Comparison of ENCODE assay signal across 33 cellular contexts in genomic region chr5:42634575-42634974, GRCh38.
DNase-seq lines count a peak whose midpoint lies in the region; ATAC-seq and TF ChIP-seq lines count a peak whose summit lies in the region.
"Had no signal": no experiment of that assay in that cellular context is flagged by ENCODE, and none has a peak within 500 bp of the region (broad histone marks: within the 10 kb centered on the region; RNA-seq: fewer than 3 reads in every experiment).

No MANE protein-coding gene starts in this region.

- no peak for TF ChIP-seq POLR2A in gastrocnemius medialis (IDR thresholded peaks at IDR 0.05)

- no peak overlapping the region for H3K4me3 Mint-ChIP-seq in mesothelial cell of epicardium
- H3K4me3 Mint-ChIP-seq: B cell; CD14-positive monocyte; CD4-positive, alpha-beta memory T cell; CD4-positive, alpha-beta T cell; CD4-positive, CD25-positive, alpha-beta regulatory T cell; CD8-positive, alpha-beta memory T cell; CD8-positive, alpha-beta T cell had no signal

- peak overlapping the region; percentile 14 for H3K27ac Mint-ChIP-seq in mesothelial cell of epicardium
- H3K27ac Mint-ChIP-seq: B cell; CD14-positive monocyte; CD4-positive, alpha-beta memory T cell; CD4-positive, alpha-beta T cell; CD4-positive, CD25-positive, alpha-beta regulatory T cell; CD8-positive, alpha-beta memory T cell; CD8-positive, alpha-beta T cell had no signal

- no peaks in the 10 kb centered on the region for H3K27me3 Mint-ChIP-seq in mesothelial cell of epicardium (ENCODE audit: low read depth)

- no peaks in the 10 kb centered on the region for H3K27me3 ChIP-seq in psoas muscle (ENCODE audit: insufficient read depth in 3 of 3, low read length in 2 of 3)
- no peaks in the 10 kb centered on the region for H3K27me3 ChIP-seq in gastrocnemius medialis
- H3K27me3 ChIP-seq: BE2C; BLaER1; BLaER1 treated with 17β-estradiol and CSF1 and Interleukin-3, amounts not matched to agents 10 nM and 100 nM had no signal

- H3K4me1 ChIP-seq in psoas muscle (peaks cover 13% of the 10 kb centered on the region), gastrocnemius medialis (peaks cover 25 to 27% of the 10 kb centered on the region in 2 donors)
- H3K4me1 ChIP-seq: A549, BE2C, BLaER1, Caco-2 had no signal

- H3K9me3 Mint-ChIP-seq in mesothelial cell of epicardium = no peaks in the 10 kb centered on the region
- H3K9me3 Mint-ChIP-seq: CD14-positive monocyte; CD4-positive, alpha-beta memory T cell; CD4-positive, alpha-beta T cell; CD8-positive, alpha-beta memory T cell; CD8-positive, alpha-beta T cell had no signal

- TF ChIP-seq CTCF in mesothelial cell of epicardium (IDR thresholded peaks at IDR 0.05; ENCODE audit: unreplicated experiment) (no peak), psoas muscle (IDR thresholded peaks at IDR 0.05) (no peak), gastrocnemius medialis (IDR thresholded peaks at IDR 0.05 in 4 of 5, conservative IDR thresholded peaks at IDR 0.05 in 1 of 5) (no peak)

- H3K4me3 ChIP-seq in psoas muscle (no peak overlapping the region), gastrocnemius medialis (no peak overlapping the region)
- H3K4me3 ChIP-seq: A549; BLaER1; BLaER1 treated with 17β-estradiol and CSF1 and Interleukin-3, amounts not matched to agents 10 nM and 100 nM had no signal

- DNase-seq in mesothelial cell of epicardium (ENCODE audit: low spot score in 2 of 2, unreplicated experiment in 2 of 2) (no peak), psoas muscle (no peak), gastrocnemius medialis (no peak), MV-4-11 (lab: John Stamatoyannopoulos, UW) (no peak), Right ventricle myocardium inferior (ENCODE audit: missing footprints) (no peak)
- DNase-seq: 8988T; ACHN; AML-193; BE2C; C1 segment of cervical spinal cord; Caco-2; Calu3; CD4-positive, alpha-beta memory T cell; CD4-positive, alpha-beta T cell; CD4-positive, CD25-positive, alpha-beta regulatory T cell; CD8-positive, alpha-beta memory T cell; CD8-positive, alpha-beta T cell; COR-L47; DMS 273 treated with DMSO at 0.1 percent for 48 hours; DMS153; DMS53; DMS79; DMS79 treated with DMSO at 0.1 percent for 48 hours; DND-41; EL had no signal

- no peaks in the 10 kb centered on the region for H3K36me3 ChIP-seq in psoas muscle (ENCODE audit: insufficient read depth in 1 of 2, low read depth in 1 of 2)
- no peaks in the 10 kb centered on the region for H3K36me3 ChIP-seq in gastrocnemius medialis
- H3K36me3 ChIP-seq: BE2C; BLaER1; BLaER1 treated with 17β-estradiol and CSF1 and Interleukin-3, amounts not matched to agents 10 nM and 100 nM had no signal

- H3K9me3 ChIP-seq in psoas muscle (no peaks in the 10 kb centered on the region), gastrocnemius medialis (no peaks in the 10 kb centered on the region)
- H3K9me3 ChIP-seq: A549; BE2C; BLaER1; BLaER1 treated with 17β-estradiol and CSF1 and Interleukin-3, amounts not matched to agents 10 nM and 100 nM; Caco-2 had no signal

- H3K27ac ChIP-seq in psoas muscle (no peak overlapping the region), gastrocnemius medialis (no peak overlapping the region)
- H3K27ac ChIP-seq: 22Rv1; A549; BLaER1; BLaER1 treated with 17β-estradiol and CSF1 and Interleukin-3, amounts not matched to agents 10 nM and 100 nM; C4-2B had no signal

- 18 to 48% (median 32%) methylated on average over 4 of the region's 4 CpGs for WGBS in psoas muscle, 3 donors

- in situ Hi-C loops in gastrocnemius medialis (cut with MboI; ENCODE audit: low sequenced_read_pairs in 4 of 4) = no loop called here

- peaks cover 27% of the 10 kb centered on the region for H3K4me1 Mint-ChIP-seq in mesothelial cell of epicardium
- H3K4me1 Mint-ChIP-seq: CD14-positive monocyte; CD4-positive, alpha-beta memory T cell; CD4-positive, CD25-positive, alpha-beta regulatory T cell; CD8-positive, alpha-beta memory T cell had no signal

- intact Hi-C loops in psoas muscle (cut with DNase I) = no loop called here
- intact Hi-C loops in gastrocnemius medialis (cut with DNase I; ENCODE audit: low total_unique reads) = no loop called here
- intact Hi-C loops in Right ventricle myocardium inferior (cut with DNase I) = no loop called here

- no peaks in the 10 kb centered on the region for H3K36me3 Mint-ChIP-seq in mesothelial cell of epicardium
- H3K36me3 Mint-ChIP-seq: CD14-positive monocyte; CD4-positive, alpha-beta memory T cell; CD4-positive, CD25-positive, alpha-beta regulatory T cell; CD8-positive, alpha-beta memory T cell; CD8-positive, alpha-beta T cell had no signal

- ATAC-seq in psoas muscle (peak in 3 of 4 donors; percentile 33 to 52 (median 42)), gastrocnemius medialis (peak; percentile 54 to 62), Right ventricle myocardium inferior (no peak), GM21717 (IDR thresholded peaks at IDR 0.05; ENCODE audit: unreplicated experiment) (no peak)
- ATAC-seq: A549; CD8-positive, alpha-beta T cell had no signal

Comparison
In these comparisons a context has a peak if more than half of its experiments do, and no peak if none do; other contexts are left out.
1. ATAC-seq: peak in psoas muscle (3 of 4) and gastrocnemius medialis (2 of 2); none in Right ventricle myocardium inferior (single experiment) and GM21717 (single experiment).